ENCODE assay signal across 15 cellular contexts in the genomic region with DNA sequence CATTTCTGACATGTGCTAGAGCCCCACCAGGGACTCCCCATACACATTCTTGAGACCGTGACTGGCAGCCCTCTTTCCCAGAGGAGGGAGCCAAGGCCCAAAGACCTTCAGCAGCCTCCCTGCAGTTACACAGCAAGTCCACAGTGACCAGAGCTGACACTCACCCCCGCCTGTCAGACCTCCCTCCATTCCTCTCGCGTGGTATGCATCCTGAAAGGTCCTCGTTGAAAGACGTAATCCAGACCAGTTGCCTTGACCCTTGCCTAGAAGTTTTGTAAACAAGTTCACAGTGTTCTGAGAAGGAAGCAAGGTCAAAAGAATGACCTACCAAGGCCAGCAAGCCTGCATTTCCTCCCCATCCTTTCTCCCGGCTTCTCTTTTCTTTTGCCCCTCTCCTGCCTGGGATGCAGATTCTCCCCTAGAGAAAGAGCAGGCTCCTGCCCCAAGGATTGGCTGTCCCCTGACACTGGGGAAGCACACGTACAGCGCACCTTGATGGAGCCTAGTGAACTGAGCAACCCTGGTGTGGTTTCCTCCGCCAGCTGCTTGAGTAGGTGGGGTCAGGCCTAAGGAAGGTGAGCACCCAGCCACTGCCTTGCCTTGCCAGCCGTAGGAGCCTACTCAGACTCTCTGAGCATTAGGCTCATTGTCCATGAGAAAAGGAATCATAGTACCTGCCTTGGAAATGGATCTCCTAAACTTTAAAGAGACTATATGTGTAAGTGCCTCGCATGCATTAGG. TPM values are rescaled to one million over a fixed set of nuclear protein-coding genes. Genes with fewer than 3 reads are reported as not detected.
DNase-seq lines count a peak whose midpoint lies in the region; ATAC-seq and TF ChIP-seq lines count a peak whose summit lies in the region.
"Had no signal": no experiment of that assay in that cellular context is flagged by ENCODE, and none has a peak within 500 bp of the region (broad histone marks: within the 10 kb centered on the region; RNA-seq: fewer than 3 reads in every experiment).

No MANE protein-coding gene starts in this region.

- no peak for TF ChIP-seq CTCF in neural crest cell (conservative IDR thresholded peaks at IDR 0.05)
- no peak for TF ChIP-seq CTCF in upper lobe of right lung (IDR thresholded peaks at IDR 0.05)

- H3K27ac Mint-ChIP-seq in activated naive CD4-positive, alpha-beta T cell treated with anti-CD3 and anti-CD28 coated beads, Interleukin-2, amount 50 U/mL, for 24 hours: peak overlapping the region; percentile 25
- peak overlapping the region; percentile 73 for H3K27ac Mint-ChIP-seq in neural crest cell (ENCODE audit: unreplicated experiment)

- H3K27me3 ChIP-seq in upper lobe of right lung: no peaks in the 10 kb centered on the region

- peak overlapping the region; percentile 4 for H3K27ac ChIP-seq in upper lobe of right lung
- H3K27ac ChIP-seq: 22Rv1, SK-N-MC had no signal

- peaks cover 83% of the 10 kb centered on the region for H3K4me1 Mint-ChIP-seq in activated naive CD4-positive, alpha-beta T cell treated with anti-CD3 and anti-CD28 coated beads, Interleukin-2, amount 50 U/mL, for 24 hours
- H3K4me1 Mint-ChIP-seq in neural crest cell: peaks cover 65% of the 10 kb centered on the region

- peaks cover 38% of the 10 kb centered on the region for H3K36me3 ChIP-seq in upper lobe of right lung

- no peaks in the 10 kb centered on the region for H3K9me3 ChIP-seq in upper lobe of right lung

- H3K4me1 ChIP-seq in upper lobe of right lung: peaks cover 46% of the 10 kb centered on the region

- H3K27me3 Mint-ChIP-seq in activated naive CD4-positive, alpha-beta T cell treated with anti-CD3 and anti-CD28 coated beads, Interleukin-2, amount 50 U/mL, for 24 hours: no peaks in the 10 kb centered on the region
- H3K27me3 Mint-ChIP-seq in neural crest cell (ENCODE audit: low read depth): no peaks in the 10 kb centered on the region

- intact Hi-C loops in left ventricle myocardium superior (cut with micrococcal nuclease) (loop anchor here (10.0 kb wide), 1 partner anchor 70 kb away; no protein-coding TSS in a partner anchor), upper lobe of right lung (cut with DNase I) (no loop called here)

- H3K9me3 Mint-ChIP-seq in activated naive CD4-positive, alpha-beta T cell treated with anti-CD3 and anti-CD28 coated beads, Interleukin-2, amount 50 U/mL, for 24 hours: no peaks in the 10 kb centered on the region
- no peaks in the 10 kb centered on the region for H3K9me3 Mint-ChIP-seq in neural crest cell

- peaks cover 14% of the 10 kb centered on the region for H3K36me3 Mint-ChIP-seq in activated naive CD4-positive, alpha-beta T cell treated with anti-CD3 and anti-CD28 coated beads, Interleukin-2, amount 50 U/mL, for 24 hours
- peaks cover 41% of the 10 kb centered on the region for H3K36me3 Mint-ChIP-seq in neural crest cell (ENCODE audit: low read depth)

- no peak overlapping the region for H3K4me3 Mint-ChIP-seq in activated naive CD4-positive, alpha-beta T cell treated with anti-CD3 and anti-CD28 coated beads, Interleukin-2, amount 50 U/mL, for 24 hours
- peak overlapping the region; percentile 55 for H3K4me3 Mint-ChIP-seq in neural crest cell

- no peak for DNase-seq in activated naive CD4-positive, alpha-beta T cell (lab: John Stamatoyannopoulos, UW)
- DNase-seq in left ventricle myocardium superior (peak; percentile 65), neural crest cell (ENCODE audit: low read depth, low spot score) (no peak), upper lobe of right lung (no peak), HT-29 (ENCODE audit: low spot score) (no peak)
- DNase-seq: HCEC 1CT, KBM-7, NCI-H1417, NCI-H226, small intestine had no signal

- ATAC-seq in left ventricle myocardium superior (peak; percentile 60), upper lobe of right lung (no peak), GM21576 (IDR thresholded peaks at IDR 0.05; ENCODE audit: unreplicated experiment) (no peak), HG03280 (IDR thresholded peaks at IDR 0.05; ENCODE audit: unreplicated experiment) (no peak)

- no peak overlapping the region for H3K4me3 ChIP-seq in upper lobe of right lung
- H3K4me3 ChIP-seq: SK-N-MC had no signal

RNA-seq across cellular contexts. Expression of gene TRIB2, which starts 18.3 kb away (rescaled TPM):
- total RNA-seq in left ventricle myocardium superior (29.4 TPM), neural crest cell (73.6 and 74.3 TPM in 2 replicates), upper lobe of right lung (50.7 TPM)
- 5.7 and 8.6 TPM in 2 replicates for total RNA-seq in HT-29 (2014; rRNA removed; shearing (Covaris generic))
